Comparison of ENCODE assay signal across 8 cellular contexts in the genomic region with DNA sequence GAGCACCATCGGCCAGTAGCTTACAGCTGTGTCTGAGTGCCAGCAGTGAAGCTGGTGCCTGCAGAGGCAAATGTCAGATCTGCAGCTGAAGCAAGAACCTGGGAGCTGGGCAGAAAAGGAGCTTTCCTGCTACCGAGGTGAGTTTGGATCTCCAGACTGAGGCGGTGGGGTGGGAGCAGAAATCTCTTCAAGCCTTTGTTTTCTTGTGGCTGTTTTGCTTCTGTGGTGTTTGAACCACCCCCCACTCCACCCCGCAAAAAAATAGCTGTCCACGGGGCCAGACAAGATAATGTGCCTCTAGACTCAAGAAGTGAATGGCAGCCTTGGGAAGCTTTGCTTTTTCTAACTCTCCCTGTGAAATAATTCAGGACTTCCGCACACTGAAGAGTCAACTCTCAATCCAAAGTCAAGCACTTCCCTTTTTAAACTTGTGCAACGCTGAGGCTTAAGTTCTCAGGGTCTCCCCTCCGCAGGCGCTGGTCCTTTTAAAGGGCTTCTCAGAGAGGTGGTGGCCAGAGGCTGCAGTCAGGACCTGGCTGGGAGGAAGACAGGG.
DNase-seq lines count a peak whose midpoint lies in the region; ATAC-seq and TF ChIP-seq lines count a peak whose summit lies in the region.

No MANE protein-coding gene starts in this region.

- no peak for ATAC-seq in GM21360 (IDR thresholded peaks at IDR 0.05; ENCODE audit: unreplicated experiment)
- no peak for ATAC-seq in HG03045 (IDR thresholded peaks at IDR 0.05; ENCODE audit: unreplicated experiment)
- ATAC-seq in HG02970 (IDR thresholded peaks at IDR 0.05; ENCODE audit: low FRiP score, unreplicated experiment) = no peak

- H3K4me3 Mint-ChIP-seq in Calu3 (ENCODE audit: low read depth, unreplicated experiment) (peak overlapping the region; percentile 71), nephron progenitor cell (peak overlapping the region; percentile 86)

- TF ChIP-seq POLR2A in breast epithelium (IDR thresholded peaks at IDR 0.05) = no peak

- H3K27ac Mint-ChIP-seq in Calu3 (ENCODE audit: unreplicated experiment) (no peak overlapping the region), nephron progenitor cell (no peak overlapping the region)

- peak overlapping the region; percentile 86 to 87 for H3K27ac ChIP-seq in breast epithelium

- H3K27me3 ChIP-seq in breast epithelium = no peaks in the 10 kb centered on the region

- DNase-seq in Calu3 (no peak), KBM-7 (peak; percentile 73), breast epithelium (ENCODE audit: low spot score in 2 of 2) (no peak), nephron progenitor cell (no peak)
- DNase-seq in stimulated activated naive CD4-positive, alpha-beta T cell treated with Interleukin-2 at 50 U/mL for 16 hours (lab: John Stamatoyannopoulos, UW) = no peak

- H3K4me3 ChIP-seq in breast epithelium = peak overlapping the region; percentile 23 to 73 (median 58)

- peaks cover 63% of the 10 kb centered on the region for H3K27me3 Mint-ChIP-seq in Calu3 (ENCODE audit: unreplicated experiment)
- peaks cover 62% of the 10 kb centered on the region for H3K27me3 Mint-ChIP-seq in nephron progenitor cell (ENCODE audit: low read depth, poor library complexity)

- peaks cover 11% of the 10 kb centered on the region for H3K36me3 Mint-ChIP-seq in Calu3 (ENCODE audit: insufficient read depth, unreplicated experiment)
- H3K36me3 Mint-ChIP-seq in nephron progenitor cell (ENCODE audit: low read depth) = no peaks in the 10 kb centered on the region

- in situ Hi-C loops in KBM-7 (cut with MboI; ENCODE audit: low pct_unique_long_range_greater_than_20kb, low sequenced_read_pairs) = no loop called here

- H3K9me3 Mint-ChIP-seq in Calu3 (ENCODE audit: low read depth, unreplicated experiment) (peaks cover 4% of the 10 kb centered on the region), nephron progenitor cell (peaks cover 26% of the 10 kb centered on the region)

- H3K36me3 ChIP-seq in breast epithelium = no peaks in the 10 kb centered on the region

- TF ChIP-seq CTCF in Calu3 (IDR thresholded peaks at IDR 0.05; ENCODE audit: unreplicated experiment) (no peak), breast epithelium (IDR thresholded peaks at IDR 0.05) (no peak), nephron progenitor cell (IDR thresholded peaks at IDR 0.05) (no peak)

- intact Hi-C loops in Calu3 (cut with micrococcal nuclease; ENCODE audit: unreplicated experiment) (loop anchor here (2.0 kb wide), 2 partner anchors 59 to 97 kb away; no protein-coding TSS in a partner anchor), breast epithelium (cut with DNase I; ENCODE audit: low total_unique reads) (no loop called here)

- H3K4me1 ChIP-seq in breast epithelium = no peaks in the 10 kb centered on the region

- CTCF ChIA-PET in Calu3 (lab: Charles Lee) = interaction anchor here (3.7 kb wide), 1 partner anchor 96 kb away, joined by 14 read pairs; no protein-coding TSS in a partner anchor

- H3K9me3 ChIP-seq in breast epithelium = no peaks in the 10 kb centered on the region

- H3K4me1 Mint-ChIP-seq in Calu3 (ENCODE audit: low read depth, unreplicated experiment) = no peaks in the 10 kb centered on the region
- H3K4me1 Mint-ChIP-seq in nephron progenitor cell = peaks cover 4% of the 10 kb centered on the region

- BruUV-seq in Calu3 (replicated peaks; lab: Mats Ljungman, UMichigan) = no TSS peak
